ENCODE assay signal across 12 cellular contexts in the genomic region with DNA sequence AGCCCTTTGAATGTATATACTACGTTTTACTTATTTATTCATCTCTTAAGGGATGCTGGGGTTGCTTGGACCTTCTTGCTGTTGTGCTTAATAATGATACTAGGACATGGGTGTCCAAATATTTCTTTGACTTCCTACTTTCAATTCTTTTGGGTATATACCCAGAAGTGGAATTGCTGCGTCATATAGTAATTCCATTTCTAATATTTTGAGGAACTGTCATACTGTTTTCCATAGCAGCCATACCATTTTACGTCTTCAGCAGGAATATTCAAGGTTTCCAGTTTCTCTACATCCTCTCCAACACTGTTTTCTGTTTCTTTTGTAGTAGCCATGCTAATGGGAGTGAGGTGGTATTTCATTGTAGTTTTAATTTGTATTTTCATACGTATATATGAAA. TPM values are rescaled to one million over a fixed set of nuclear protein-coding genes. Genes with fewer than 3 reads are reported as not detected.
A peak's percentile ranks its signal among the peaks of the same experiment; 100 is the strongest.
DNase-seq lines count a peak whose midpoint lies in the region; ATAC-seq and TF ChIP-seq lines count a peak whose summit lies in the region.
"Had no signal": no experiment of that assay in that cellular context is flagged by ENCODE, and none has a peak within 500 bp of the region (broad histone marks: within the 10 kb centered on the region; RNA-seq: fewer than 3 reads in every experiment).

No MANE protein-coding gene starts in this region.

- H3K27me3 ChIP-seq in CD8-positive, alpha-beta T cell (ENCODE audit: insufficient read depth, low read length): no peaks in the 10 kb centered on the region
- H3K27me3 ChIP-seq in PC-9 (ENCODE audit: insufficient read depth, low read depth) (no peaks in the 10 kb centered on the region), mononuclear cell (ENCODE audit: insufficient read depth, low read length) (no peaks in the 10 kb centered on the region)

- H3K4me1 ChIP-seq in CD8-positive, alpha-beta T cell (ENCODE audit: insufficient read depth, low read length): peaks cover 5% of the 10 kb centered on the region
- H3K4me1 ChIP-seq in PC-9 (replicated peaks; ENCODE audit: insufficient read depth): peaks cover 38% of the 10 kb centered on the region
- peaks cover 57% of the 10 kb centered on the region for H3K4me1 ChIP-seq in mononuclear cell (ENCODE audit: insufficient read depth, low read length)

- H3K4me2 ChIP-seq in PC-9: peak overlapping the region; percentile 9; the same call in 1 of the 2 replicates

- no peaks in the 10 kb centered on the region for H3K36me3 ChIP-seq in CD8-positive, alpha-beta T cell (ENCODE audit: insufficient read depth, low read length)
- no peaks in the 10 kb centered on the region for H3K36me3 ChIP-seq in PC-9 (ENCODE audit: low read depth)

- H2AFZ ChIP-seq in PC-9: no peak overlapping the region

- H3K9me3 ChIP-seq in CD8-positive, alpha-beta T cell (ENCODE audit: low read length): no peaks in the 10 kb centered on the region
- H3K9me3 ChIP-seq in PC-9 (ENCODE audit: insufficient read depth, low read depth) (no peaks in the 10 kb centered on the region), mononuclear cell (ENCODE audit: low read depth, low read length) (no peaks in the 10 kb centered on the region)

- H3K36me3 Mint-ChIP-seq in CD8-positive, alpha-beta T cell: peaks cover 4% of the 10 kb centered on the region

- H3K4me3 ChIP-seq in CD8-positive, alpha-beta T cell (ENCODE audit: low read depth, low read length): no peak overlapping the region
- H3K4me3 ChIP-seq in PC-9 (no peak overlapping the region), mononuclear cell (ENCODE audit: low read length) (peak overlapping the region; percentile 24)

- ATAC-seq in CD8-positive, alpha-beta T cell: no peak
- ATAC-seq in GM21528 (IDR thresholded peaks at IDR 0.05; ENCODE audit: low FRiP score, unreplicated experiment): peak; percentile 19

- H3K9me3 Mint-ChIP-seq in CD8-positive, alpha-beta T cell: no peaks in the 10 kb centered on the region
- H3K9me3 Mint-ChIP-seq: activated B cell treated with CpG ODN at 0.5 μM for 24 hours had no signal

- no peak overlapping the region for H3K27ac ChIP-seq in CD8-positive, alpha-beta T cell (ENCODE audit: low read depth, low read length)
- H3K27ac ChIP-seq in PC-9: no peak overlapping the region

- TF ChIP-seq CTCF in CD8-positive, alpha-beta T cell (IDR thresholded peaks at IDR 0.05): no peak
- TF ChIP-seq CTCF in PC-9 (conservative IDR thresholded peaks at IDR 0.05): no peak

- H3K27ac Mint-ChIP-seq in CD8-positive, alpha-beta T cell: peak overlapping the region; percentile 55

- peaks cover 28% of the 10 kb centered on the region for H3F3A ChIP-seq in PC-9 (ENCODE audit: insufficient read depth, low read depth)

- intact Hi-C loops in CD8-positive, alpha-beta T cell (cut with DNase I, micrococcal nuclease): no loop called here
- intact Hi-C loops in PC-9 (cut with micrococcal nuclease; ENCODE audit: unreplicated experiment): no loop called here

- no peak overlapping the region for H3K4me3 Mint-ChIP-seq in CD8-positive, alpha-beta T cell

- H3K4me1 Mint-ChIP-seq in CD8-positive, alpha-beta T cell (ENCODE audit: low read depth): peaks cover 52% of the 10 kb centered on the region

- in situ Hi-C loops in ACHN (cut with HindIII; ENCODE audit: low pct_ligation_motif_present, low pct_unique_long_range_greater_than_20kb, low sequenced_read_pairs): no loop called here

- no peaks in the 10 kb centered on the region for H4K20me1 ChIP-seq in PC-9 (ENCODE audit: insufficient read depth)

- DNase-seq in CD8-positive, alpha-beta T cell: no peak
- no peak for DNase-seq in PC-9
- no peak for DNase-seq in ACHN
- DNase-seq in activated naive CD4-positive, alpha-beta T cell (lab: John Stamatoyannopoulos, UW): no peak
- DNase-seq in NCI-H748 treated with DMSO at 0.1 percent for 48 hours (lab: John Stamatoyannopoulos, UW): no peak
- DNase-seq in GDM1 (lab: John Stamatoyannopoulos, UW): no peak
- DNase-seq: activated B cell treated with CpG ODN at 0.5 μM for 24 hours; NCI-H2107; stimulated activated CD4-positive, alpha-beta T cell treated with anti-CD3 and anti-CD28 coated beads, Interleukin-2, amount 100 ng/mL, for 48 hours had no signal

- no TSS peak for BruUV-seq in PC-9 (replicated peaks; lab: Mats Ljungman, UMichigan)

- H3K9me2 ChIP-seq in PC-9 (ENCODE audit: insufficient read depth): peaks cover 4% of the 10 kb centered on the region; the same call in 1 of the 2 replicates

- no peaks in the 10 kb centered on the region for H3K79me2 ChIP-seq in PC-9 (ENCODE audit: low read depth)

- H3K27me3 Mint-ChIP-seq in CD8-positive, alpha-beta T cell (ENCODE audit: low read depth): no peaks in the 10 kb centered on the region
- H3K27me3 Mint-ChIP-seq: activated B cell treated with CpG ODN at 0.5 μM for 24 hours had no signal

- CTCF ChIA-PET in CD8-positive, alpha-beta T cell (lab: Charles Lee): no interaction called here
- CTCF ChIA-PET in PC-9 (lab: Charles Lee): no interaction called here

- POLR2A ChIA-PET in CD8-positive, alpha-beta T cell (lab: Charles Lee): no interaction called here
- POLR2A ChIA-PET in PC-9 (lab: Charles Lee; ENCODE audit: unreplicated experiment): no interaction called here

RNA-seq across cellular contexts. Expression of gene KAT2B, which starts 21.1 kb away (rescaled TPM):
- 10 to 100 TPM; 37.5 to 37.9 TPM for total RNA-seq in CD8-positive, alpha-beta T cell
- total RNA-seq in PC-9 (2021) (2.5 and 3.2 TPM in 2 replicates), mononuclear cell (31.1 TPM)

RNA-seq across cellular contexts. Expression of gene PP2D1, which starts 49.3 kb away (rescaled TPM):
- total RNA-seq in CD8-positive, alpha-beta T cell: not detected
- total RNA-seq in PC-9 (2021) (not detected in 2 replicates), mononuclear cell (not detected)
- total RNA-seq: activated B cell treated with CpG ODN at 0.5 μM for 24 hours, kidney epithelial cell had no signal
